In genomic region chr13:45464687-45465453, GRCh38 we compare ENCODE assay signal across 1 cellular context.
A peak's percentile ranks its signal among the peaks of the same experiment; 100 is the strongest.
TF ChIP-seq lines count a peak whose summit lies in the region.

A gene with protein sequence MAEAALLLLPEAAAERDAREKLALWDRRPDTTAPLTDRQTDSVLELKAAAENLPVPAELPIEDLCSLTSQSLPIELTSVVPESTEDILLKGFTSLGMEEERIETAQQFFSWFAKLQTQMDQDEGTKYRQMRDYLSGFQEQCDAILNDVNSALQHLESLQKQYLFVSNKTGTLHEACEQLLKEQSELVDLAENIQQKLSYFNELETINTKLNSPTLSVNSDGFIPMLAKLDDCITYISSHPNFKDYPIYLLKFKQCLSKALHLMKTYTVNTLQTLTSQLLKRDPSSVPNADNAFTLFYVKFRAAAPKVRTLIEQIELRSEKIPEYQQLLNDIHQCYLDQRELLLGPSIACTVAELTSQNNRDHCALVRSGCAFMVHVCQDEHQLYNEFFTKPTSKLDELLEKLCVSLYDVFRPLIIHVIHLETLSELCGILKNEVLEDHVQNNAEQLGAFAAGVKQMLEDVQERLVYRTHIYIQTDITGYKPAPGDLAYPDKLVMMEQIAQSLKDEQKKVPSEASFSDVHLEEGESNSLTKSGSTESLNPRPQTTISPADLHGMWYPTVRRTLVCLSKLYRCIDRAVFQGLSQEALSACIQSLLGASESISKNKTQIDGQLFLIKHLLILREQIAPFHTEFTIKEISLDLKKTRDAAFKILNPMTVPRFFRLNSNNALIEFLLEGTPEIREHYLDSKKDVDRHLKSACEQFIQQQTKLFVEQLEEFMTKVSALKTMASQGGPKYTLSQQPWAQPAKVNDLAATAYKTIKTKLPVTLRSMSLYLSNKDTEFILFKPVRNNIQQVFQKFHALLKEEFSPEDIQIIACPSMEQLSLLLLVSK (plus strand): TSS chr13:45464939. CDS start chr13:45465037, 98 bp downstream.

TF ChIP-seq in HepG2, 621 proteins besides CTCF, POLR2A, EP300 and RAD21 (continued from another document and continues in another):
- TF ChIP-seq, protein P1, sequence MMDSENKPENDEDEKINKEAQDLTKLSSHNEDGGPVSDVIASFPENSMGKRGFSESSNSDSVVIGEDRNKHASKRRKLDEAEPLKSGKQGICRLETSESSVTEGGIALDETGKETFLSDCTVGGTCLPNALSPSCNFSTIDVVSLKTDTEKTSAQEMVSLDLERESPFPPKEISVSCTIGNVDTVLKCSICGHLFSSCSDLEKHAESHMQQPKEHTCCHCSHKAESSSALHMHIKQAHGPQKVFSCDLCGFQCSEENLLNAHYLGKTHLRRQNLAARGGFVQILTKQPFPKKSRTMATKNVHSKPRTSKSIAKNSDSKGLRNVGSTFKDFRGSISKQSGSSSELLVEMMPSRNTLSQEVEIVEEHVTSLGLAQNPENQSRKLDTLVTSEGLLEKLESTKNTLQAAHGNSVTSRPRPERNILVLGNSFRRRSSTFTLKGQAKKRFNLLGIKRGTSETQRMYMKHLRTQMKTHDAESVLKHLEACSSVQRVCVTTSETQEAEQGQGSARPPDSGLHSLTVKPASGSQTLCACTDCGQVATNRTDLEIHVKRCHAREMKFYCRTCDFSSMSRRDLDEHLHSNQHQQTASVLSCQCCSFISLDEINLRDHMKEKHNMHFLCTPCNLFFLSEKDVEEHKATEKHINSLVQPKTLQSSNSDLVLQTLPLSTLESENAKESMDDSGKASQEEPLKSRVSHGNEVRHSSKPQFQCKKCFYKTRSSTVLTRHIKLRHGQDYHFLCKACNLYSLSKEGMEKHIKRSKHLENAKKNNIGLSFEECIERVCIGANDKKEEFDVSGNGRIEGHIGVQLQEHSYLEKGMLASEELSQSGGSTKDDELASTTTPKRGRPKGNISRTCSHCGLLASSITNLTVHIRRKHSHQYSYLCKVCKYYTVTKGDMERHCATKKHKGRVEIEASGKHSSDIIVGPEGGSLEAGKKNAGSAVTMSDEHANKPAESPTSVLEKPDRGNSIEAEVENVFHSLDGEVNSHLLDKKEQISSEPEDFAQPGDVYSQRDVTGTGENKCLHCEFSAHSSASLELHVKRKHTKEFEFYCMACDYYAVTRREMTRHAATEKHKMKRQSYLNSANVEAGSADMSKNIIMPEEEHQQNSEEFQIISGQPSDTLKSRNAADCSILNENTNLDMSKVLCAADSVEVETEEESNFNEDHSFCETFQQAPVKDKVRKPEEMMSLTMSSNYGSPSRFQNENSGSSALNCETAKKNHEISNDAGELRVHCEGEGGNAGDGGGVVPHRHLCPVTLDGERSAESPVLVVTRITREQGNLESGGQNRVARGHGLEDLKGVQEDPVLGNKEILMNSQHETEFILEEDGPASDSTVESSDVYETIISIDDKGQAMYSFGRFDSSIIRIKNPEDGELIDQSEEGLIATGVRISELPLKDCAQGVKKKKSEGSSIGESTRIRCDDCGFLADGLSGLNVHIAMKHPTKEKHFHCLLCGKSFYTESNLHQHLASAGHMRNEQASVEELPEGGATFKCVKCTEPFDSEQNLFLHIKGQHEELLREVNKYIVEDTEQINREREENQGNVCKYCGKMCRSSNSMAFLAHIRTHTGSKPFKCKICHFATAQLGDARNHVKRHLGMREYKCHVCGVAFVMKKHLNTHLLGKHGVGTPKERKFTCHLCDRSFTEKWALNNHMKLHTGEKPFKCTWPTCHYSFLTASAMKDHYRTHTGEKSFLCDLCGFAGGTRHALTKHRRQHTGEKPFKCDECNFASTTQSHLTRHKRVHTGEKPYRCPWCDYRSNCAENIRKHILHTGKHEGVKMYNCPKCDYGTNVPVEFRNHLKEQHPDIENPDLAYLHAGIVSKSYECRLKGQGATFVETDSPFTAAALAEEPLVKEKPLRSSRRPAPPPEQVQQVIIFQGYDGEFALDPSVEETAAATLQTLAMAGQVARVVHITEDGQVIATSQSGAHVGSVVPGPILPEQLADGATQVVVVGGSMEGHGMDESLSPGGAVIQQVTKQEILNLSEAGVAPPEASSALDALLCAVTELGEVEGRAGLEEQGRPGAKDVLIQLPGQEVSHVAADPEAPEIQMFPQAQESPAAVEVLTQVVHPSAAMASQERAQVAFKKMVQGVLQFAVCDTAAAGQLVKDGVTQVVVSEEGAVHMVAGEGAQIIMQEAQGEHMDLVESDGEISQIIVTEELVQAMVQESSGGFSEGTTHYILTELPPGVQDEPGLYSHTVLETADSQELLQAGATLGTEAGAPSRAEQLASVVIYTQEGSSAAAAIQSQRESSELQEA (CRISPR knock-in tag; IDR thresholded peaks at IDR 0.05; ENCODE audit: not compliant biosample characterization) = peak; percentile 81
- TF ChIP-seq ZNF569 (CRISPR knock-in tag; IDR thresholded peaks at IDR 0.05; ENCODE audit: borderline replicate concordance) (no peak), SPEN (CRISPR knock-in tag; IDR thresholded peaks at IDR 0.05; ENCODE audit: low read depth) (peak; percentile 59), ZFY (CRISPR knock-in tag; IDR thresholded peaks at IDR 0.05) (peak; percentile 86), SMARCC2 (IDR thresholded peaks at IDR 0.05) (no peak), ZC3H4 (CRISPR knock-in tag; IDR thresholded peaks at IDR 0.05; ENCODE audit: borderline replicate concordance) (no peak), MED1 (CRISPR knock-in tag; IDR thresholded peaks at IDR 0.05) (peak; percentile 70), TAF1 (CRISPR knock-in tag; IDR thresholded peaks at IDR 0.05) (peak; percentile 94), AGO2 (optimal IDR thresholded peaks at IDR 0.05; ENCODE audit: low read depth, low read length) (peak; percentile 96), TRIM22 (IDR thresholded peaks at IDR 0.05) (no peak), ZKSCAN8 (CRISPR knock-in tag; IDR thresholded peaks at IDR 0.05; ENCODE audit: borderline replicate concordance) (peak; percentile 17; the same call in 1 of the 2 replicates), RFXAP (CRISPR knock-in tag; IDR thresholded peaks at IDR 0.05; ENCODE audit: borderline replicate concordance) (0 out of 2 replicates have a peak, but pooled peaks have one; percentile 48), ZNF101 (CRISPR knock-in tag; IDR thresholded peaks at IDR 0.05; ENCODE audit: borderline replicate concordance, low read depth) (no peak), MZF1 (CRISPR knock-in tag; IDR thresholded peaks at IDR 0.05; ENCODE audit: borderline replicate concordance) (no peak), ZSCAN20 (CRISPR knock-in tag; IDR thresholded peaks at IDR 0.05; ENCODE audit: borderline replicate concordance) (no peak), DMAP1 (CRISPR knock-in tag; IDR thresholded peaks at IDR 0.05) (peak; percentile 91; the same call in 1 of the 2 replicates), SP5 (CRISPR knock-in tag; IDR thresholded peaks at IDR 0.05; ENCODE audit: borderline replicate concordance, low read depth) (peak; percentile 81), TBL1XR1 (IDR thresholded peaks at IDR 0.05; ENCODE audit: borderline replicate concordance, low read length, partially characterized antibody) (peak; percentile 62), SYNCRIP (IDR thresholded peaks at IDR 0.05; ENCODE audit: insufficient read depth, low read depth, low read length) (no peak), MAFF (IDR thresholded peaks at IDR 0.05; ENCODE audit: low read depth, low read length) (0 out of 2 replicates have a peak, but pooled peaks have one; percentile 25), ZKSCAN1 (IDR thresholded peaks at IDR 0.05; ENCODE audit: low read length) (peak; percentile 85; the same call in 1 of the 2 replicates), ATM (IDR thresholded peaks at IDR 0.05; ENCODE audit: borderline replicate concordance) (no peak), LCORL (IDR thresholded peaks at IDR 0.05) (no peak), LCORL (CRISPR knock-in tag; IDR thresholded peaks at IDR 0.05) (peak; percentile 56; the same call in 1 of the 2 replicates), ZNF891 (CRISPR knock-in tag; IDR thresholded peaks at IDR 0.05) (peak; percentile 84; the same call in 1 of the 2 replicates), ZNF136 (CRISPR knock-in tag; IDR thresholded peaks at IDR 0.05; ENCODE audit: low read depth) (0 out of 2 replicates have a peak, but pooled peaks have one; percentile 30), RFX3 (CRISPR knock-in tag; IDR thresholded peaks at IDR 0.05) (no peak), ZBTB4 (CRISPR knock-in tag; IDR thresholded peaks at IDR 0.05; ENCODE audit: borderline replicate concordance) (0 out of 2 replicates have a peak, but pooled peaks have one; percentile 10), BRF2 (CRISPR knock-in tag; IDR thresholded peaks at IDR 0.05) (no peak), FOXA3 (CRISPR knock-in tag; IDR thresholded peaks at IDR 0.05) (peak; percentile 73), TARDBP (CRISPR knock-in tag; IDR thresholded peaks at IDR 0.05) (peak; percentile 40; the same call in 1 of the 2 replicates), FOXK1 (CRISPR knock-in tag; IDR thresholded peaks at IDR 0.05; ENCODE audit: borderline replicate concordance, low read depth) (peak; percentile 93; the same call in 1 of the 2 replicates), REXO4 (CRISPR knock-in tag; IDR thresholded peaks at IDR 0.05; ENCODE audit: borderline replicate concordance) (no peak), TBX3 (IDR thresholded peaks at IDR 0.05; ENCODE audit: borderline replicate concordance) (peak; percentile 54; the same call in 1 of the 2 replicates)
- TF ChIP-seq, protein P2, sequence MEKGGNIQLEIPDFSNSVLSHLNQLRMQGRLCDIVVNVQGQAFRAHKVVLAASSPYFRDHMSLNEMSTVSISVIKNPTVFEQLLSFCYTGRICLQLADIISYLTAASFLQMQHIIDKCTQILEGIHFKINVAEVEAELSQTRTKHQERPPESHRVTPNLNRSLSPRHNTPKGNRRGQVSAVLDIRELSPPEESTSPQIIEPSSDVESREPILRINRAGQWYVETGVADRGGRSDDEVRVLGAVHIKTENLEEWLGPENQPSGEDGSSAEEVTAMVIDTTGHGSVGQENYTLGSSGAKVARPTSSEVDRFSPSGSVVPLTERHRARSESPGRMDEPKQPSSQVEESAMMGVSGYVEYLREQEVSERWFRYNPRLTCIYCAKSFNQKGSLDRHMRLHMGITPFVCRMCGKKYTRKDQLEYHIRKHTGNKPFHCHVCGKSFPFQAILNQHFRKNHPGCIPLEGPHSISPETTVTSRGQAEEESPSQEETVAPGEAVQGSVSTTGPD (CRISPR knock-in tag; IDR thresholded peaks at IDR 0.05) = no peak
- TF ChIP-seq, protein P3, sequence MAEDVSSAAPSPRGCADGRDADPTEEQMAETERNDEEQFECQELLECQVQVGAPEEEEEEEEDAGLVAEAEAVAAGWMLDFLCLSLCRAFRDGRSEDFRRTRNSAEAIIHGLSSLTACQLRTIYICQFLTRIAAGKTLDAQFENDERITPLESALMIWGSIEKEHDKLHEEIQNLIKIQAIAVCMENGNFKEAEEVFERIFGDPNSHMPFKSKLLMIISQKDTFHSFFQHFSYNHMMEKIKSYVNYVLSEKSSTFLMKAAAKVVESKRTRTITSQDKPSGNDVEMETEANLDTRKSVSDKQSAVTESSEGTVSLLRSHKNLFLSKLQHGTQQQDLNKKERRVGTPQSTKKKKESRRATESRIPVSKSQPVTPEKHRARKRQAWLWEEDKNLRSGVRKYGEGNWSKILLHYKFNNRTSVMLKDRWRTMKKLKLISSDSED (CRISPR knock-in tag; IDR thresholded peaks at IDR 0.05) = no peak
- TF ChIP-seq, protein P4, sequence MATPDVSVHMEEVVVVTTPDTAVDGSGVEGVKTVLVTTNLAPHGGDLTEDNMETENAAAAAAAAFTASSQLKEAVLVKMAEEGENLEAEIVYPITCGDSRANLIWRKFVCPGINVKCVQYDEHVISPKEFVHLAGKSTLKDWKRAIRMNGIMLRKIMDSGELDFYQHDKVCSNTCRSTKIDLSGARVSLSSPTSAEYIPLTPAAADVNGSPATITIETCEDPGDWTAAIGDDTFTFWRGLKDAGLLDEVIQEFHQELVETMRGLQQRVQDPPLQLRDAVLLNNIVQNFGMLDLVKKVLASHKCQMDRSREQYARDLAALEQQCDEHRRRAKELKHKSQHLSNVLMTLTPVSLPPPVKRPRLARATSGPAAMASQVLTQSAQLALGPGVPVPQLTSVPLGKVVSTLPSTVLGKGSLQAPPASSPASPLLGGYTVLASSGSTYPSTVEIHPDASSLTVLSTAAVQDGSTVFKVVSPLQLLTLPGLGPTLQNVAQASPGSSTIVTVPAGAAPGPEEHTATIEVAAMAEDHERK (CRISPR knock-in tag; IDR thresholded peaks at IDR 0.05; ENCODE audit: low read depth) = peak; percentile 40; the same call in 1 of the 2 replicates
